ENCODE assay signal across 2 cellular contexts in genomic region chr9:35869621-35870216, GRCh38.
TF ChIP-seq lines count a peak whose summit lies in the region.

No MANE protein-coding gene starts in this region.

TF ChIP-seq in IMR-90, 13 proteins besides CTCF, POLR2A, EP300 and RAD21:
- TF ChIP-seq NFE2L2 (IDR thresholded peaks at IDR 0.05; ENCODE audit: low read depth, low read length), result no peak
- no peak for TF ChIP-seq RCOR1 (IDR thresholded peaks at IDR 0.05; ENCODE audit: insufficient replicate concordance, low read length)

TF ChIP-seq in HepG2, 621 proteins besides CTCF, POLR2A, EP300 and RAD21:
- no peak for TF ChIP-seq CBFB (CRISPR knock-in tag; IDR thresholded peaks at IDR 0.05)
- TF ChIP-seq, protein P1, sequence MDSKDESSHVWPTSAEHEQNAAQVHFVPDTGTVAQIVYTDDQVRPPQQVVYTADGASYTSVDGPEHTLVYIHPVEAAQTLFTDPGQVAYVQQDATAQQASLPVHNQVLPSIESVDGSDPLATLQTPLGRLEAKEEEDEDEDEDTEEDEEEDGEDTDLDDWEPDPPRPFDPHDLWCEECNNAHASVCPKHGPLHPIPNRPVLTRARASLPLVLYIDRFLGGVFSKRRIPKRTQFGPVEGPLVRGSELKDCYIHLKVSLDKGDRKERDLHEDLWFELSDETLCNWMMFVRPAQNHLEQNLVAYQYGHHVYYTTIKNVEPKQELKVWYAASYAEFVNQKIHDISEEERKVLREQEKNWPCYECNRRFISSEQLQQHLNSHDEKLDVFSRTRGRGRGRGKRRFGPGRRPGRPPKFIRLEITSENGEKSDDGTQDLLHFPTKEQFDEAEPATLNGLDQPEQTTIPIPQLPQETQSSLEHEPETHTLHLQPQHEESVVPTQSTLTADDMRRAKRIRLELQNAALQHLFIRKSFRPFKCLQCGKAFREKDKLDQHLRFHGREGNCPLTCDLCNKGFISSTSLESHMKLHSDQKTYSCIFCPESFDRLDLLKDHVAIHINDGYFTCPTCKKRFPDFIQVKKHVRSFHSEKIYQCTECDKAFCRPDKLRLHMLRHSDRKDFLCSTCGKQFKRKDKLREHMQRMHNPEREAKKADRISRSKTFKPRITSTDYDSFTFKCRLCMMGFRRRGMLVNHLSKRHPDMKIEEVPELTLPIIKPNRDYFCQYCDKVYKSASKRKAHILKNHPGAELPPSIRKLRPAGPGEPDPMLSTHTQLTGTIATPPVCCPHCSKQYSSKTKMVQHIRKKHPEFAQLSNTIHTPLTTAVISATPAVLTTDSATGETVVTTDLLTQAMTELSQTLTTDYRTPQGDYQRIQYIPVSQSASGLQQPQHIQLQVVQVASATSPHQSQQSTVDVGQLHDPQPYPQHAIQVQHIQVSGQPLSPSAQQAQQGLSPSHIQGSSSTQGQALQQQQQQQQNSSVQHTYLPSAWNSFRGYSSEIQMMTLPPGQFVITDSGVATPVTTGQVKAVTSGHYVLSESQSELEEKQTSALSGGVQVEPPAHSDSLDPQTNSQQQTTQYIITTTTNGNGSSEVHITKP (CRISPR knock-in tag; IDR thresholded peaks at IDR 0.05; ENCODE audit: low read depth), result no peak
- TF ChIP-seq, protein P2, sequence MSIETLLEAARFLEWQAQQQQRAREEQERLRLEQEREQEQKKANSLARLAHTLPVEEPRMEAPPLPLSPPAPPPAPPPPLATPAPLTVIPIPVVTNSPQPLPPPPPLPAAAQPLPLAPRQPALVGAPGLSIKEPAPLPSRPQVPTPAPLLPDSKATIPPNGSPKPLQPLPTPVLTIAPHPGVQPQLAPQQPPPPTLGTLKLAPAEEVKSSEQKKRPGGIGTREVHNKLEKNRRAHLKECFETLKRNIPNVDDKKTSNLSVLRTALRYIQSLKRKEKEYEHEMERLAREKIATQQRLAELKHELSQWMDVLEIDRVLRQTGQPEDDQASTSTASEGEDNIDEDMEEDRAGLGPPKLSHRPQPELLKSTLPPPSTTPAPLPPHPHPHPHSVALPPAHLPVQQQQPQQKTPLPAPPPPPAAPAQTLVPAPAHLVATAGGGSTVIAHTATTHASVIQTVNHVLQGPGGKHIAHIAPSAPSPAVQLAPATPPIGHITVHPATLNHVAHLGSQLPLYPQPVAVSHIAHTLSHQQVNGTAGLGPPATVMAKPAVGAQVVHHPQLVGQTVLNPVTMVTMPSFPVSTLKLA (IDR thresholded peaks at IDR 0.05), result 0 out of 2 replicates have a peak, but pooled peaks have one; percentile 22
- TF ChIP-seq, protein P3, sequence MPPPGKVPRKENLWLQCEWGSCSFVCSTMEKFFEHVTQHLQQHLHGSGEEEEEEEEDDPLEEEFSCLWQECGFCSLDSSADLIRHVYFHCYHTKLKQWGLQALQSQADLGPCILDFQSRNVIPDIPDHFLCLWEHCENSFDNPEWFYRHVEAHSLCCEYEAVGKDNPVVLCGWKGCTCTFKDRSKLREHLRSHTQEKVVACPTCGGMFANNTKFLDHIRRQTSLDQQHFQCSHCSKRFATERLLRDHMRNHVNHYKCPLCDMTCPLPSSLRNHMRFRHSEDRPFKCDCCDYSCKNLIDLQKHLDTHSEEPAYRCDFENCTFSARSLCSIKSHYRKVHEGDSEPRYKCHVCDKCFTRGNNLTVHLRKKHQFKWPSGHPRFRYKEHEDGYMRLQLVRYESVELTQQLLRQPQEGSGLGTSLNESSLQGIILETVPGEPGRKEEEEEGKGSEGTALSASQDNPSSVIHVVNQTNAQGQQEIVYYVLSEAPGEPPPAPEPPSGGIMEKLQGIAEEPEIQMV (CRISPR knock-in tag; IDR thresholded peaks at IDR 0.05; ENCODE audit: low read depth), result no peak
- TF ChIP-seq ZNF720 (CRISPR knock-in tag; IDR thresholded peaks at IDR 0.05), result no peak
- TF ChIP-seq GPN1 (CRISPR knock-in tag; IDR thresholded peaks at IDR 0.05; ENCODE audit: borderline replicate concordance), result no peak
- no peak for TF ChIP-seq MBNL3 (CRISPR knock-in tag; conservative IDR thresholded peaks at IDR 0.05)
- no peak for TF ChIP-seq FOXM1 (CRISPR knock-in tag; IDR thresholded peaks at IDR 0.05)
- TF ChIP-seq ZNF10 (CRISPR knock-in tag; IDR thresholded peaks at IDR 0.05; ENCODE audit: borderline replicate concordance, low read depth), result no peak
- no peak for TF ChIP-seq NR2F1 (CRISPR knock-in tag; IDR thresholded peaks at IDR 0.05)
- no peak for TF ChIP-seq ZNF30 (CRISPR knock-in tag; IDR thresholded peaks at IDR 0.05)
- TF ChIP-seq ZFP91 (CRISPR knock-in tag; IDR thresholded peaks at IDR 0.05; ENCODE audit: borderline replicate concordance), result no peak
- TF ChIP-seq ZNF687 (CRISPR knock-in tag; IDR thresholded peaks at IDR 0.05), result peak; percentile 21; the same call in 1 of the 2 replicates
- no peak for TF ChIP-seq NFATC3 (CRISPR knock-in tag; IDR thresholded peaks at IDR 0.05)
- peak; percentile 13; the same call in 1 of the 2 replicates for TF ChIP-seq ZBTB33 (CRISPR knock-in tag; IDR thresholded peaks at IDR 0.05)
- TF ChIP-seq ZSCAN20 (CRISPR knock-in tag; IDR thresholded peaks at IDR 0.05; ENCODE audit: borderline replicate concordance), result no peak
- TF ChIP-seq PLRG1 (conservative IDR thresholded peaks at IDR 0.05), result no peak
TF ChIP-seq in HepG2: peak in this region for 3.
